In the genomic region with DNA sequence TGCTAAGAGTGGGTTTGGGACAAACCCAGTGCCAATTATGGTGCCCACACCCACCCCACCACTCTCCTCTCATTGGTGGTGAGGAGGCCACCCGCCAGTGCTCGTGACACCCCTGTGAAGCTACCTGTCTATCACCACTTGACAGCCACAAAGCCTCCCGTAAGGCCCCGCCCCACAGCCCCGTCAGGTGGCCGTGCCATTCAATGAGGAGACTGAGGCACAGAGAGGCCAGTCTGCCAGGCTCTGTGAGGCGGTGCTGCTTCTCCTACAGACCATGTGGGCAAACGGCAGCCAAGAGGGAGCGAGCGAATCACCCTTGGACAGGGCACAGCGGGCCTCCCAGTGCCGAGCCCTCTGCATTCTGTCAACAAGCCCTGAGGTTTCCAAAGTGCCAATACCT, we compare ENCODE assay signal across 14 cellular contexts. TPM values are rescaled to one million over a fixed set of nuclear protein-coding genes. Genes with fewer than 3 reads are reported as not detected.
A peak's percentile ranks its signal among the peaks of the same experiment; 100 is the strongest.
DNase-seq lines count a peak whose midpoint lies in the region; TF ChIP-seq lines count a peak whose summit lies in the region.
"Had no signal": no experiment of that assay in that cellular context is flagged by ENCODE, and none has a peak within 500 bp of the region (broad histone marks: within the 10 kb centered on the region; RNA-seq: fewer than 3 reads in every experiment).

No MANE protein-coding gene starts in this region.

- H3K4me1 ChIP-seq in ACC112 (ENCODE audit: control insufficient read depth, insufficient read depth, low read length, unreplicated experiment) (peaks cover 71% of the 10 kb centered on the region), GM23248 (ENCODE audit: insufficient read depth) (peaks cover 44% of the 10 kb centered on the region), muscle layer of colon (ENCODE audit: insufficient read depth, low read length) (peaks cover 12% of the 10 kb centered on the region)

- peaks cover 13% of the 10 kb centered on the region; the same call in 1 of the 2 replicates for H3F3A ChIP-seq in GM23248 (ENCODE audit: insufficient read depth)

- no peaks in the 10 kb centered on the region for H4K20me1 ChIP-seq in GM23248 (ENCODE audit: insufficient read depth)

- H2AFZ ChIP-seq in ACC112 (ENCODE audit: low read length, unreplicated experiment) (no peak overlapping the region), GM23248 (no peak overlapping the region)

- H3K27ac ChIP-seq in ACC112 (ENCODE audit: low read depth, low read length) (no peak overlapping the region), GM23248 (no peak overlapping the region), cingulate gyrus (ENCODE audit: low read depth, low read length) (peak overlapping the region; percentile 39), muscle layer of colon (ENCODE audit: low read depth, low read length) (peak overlapping the region; percentile 9), brain microvascular endothelial cell (no peak overlapping the region)

- DNase-seq in GM23248 (peak; percentile 8), DMS79 treated with DMSO at 0.1 percent for 48 hours (lab: John Stamatoyannopoulos, UW) (no peak), brain microvascular endothelial cell (no peak), NCI-H2227 treated with DMSO at 0.1 percent for 48 hours (lab: John Stamatoyannopoulos, UW) (no peak), A172 (ENCODE audit: low spot score) (no peak)
- DNase-seq: AML-193, dermis blood vessel endothelial cell, GDM1, NCI-H2107 had no signal

- in situ Hi-C loops in GM23248 (cut with MboI), result no loop called here
- in situ Hi-C loops in brain microvascular endothelial cell (cut with HindIII; ENCODE audit: low pct_ligation_motif_present, low sequenced_read_pairs), result no loop called here

- H3K36me3 ChIP-seq in ACC112 (ENCODE audit: insufficient read depth, low read length), result no peaks in the 10 kb centered on the region
- H3K36me3 ChIP-seq in GM23248 (ENCODE audit: low read depth), result no peaks in the 10 kb centered on the region
- no peaks in the 10 kb centered on the region for H3K36me3 ChIP-seq in muscle layer of colon (ENCODE audit: insufficient read depth, low read length)
- H3K36me3 ChIP-seq in brain microvascular endothelial cell (replicated peaks), result no peaks in the 10 kb centered on the region
- H3K36me3 ChIP-seq: gastroesophageal sphincter had no signal

- TF ChIP-seq CTCF in brain microvascular endothelial cell (IDR thresholded peaks at IDR 0.05; ENCODE audit: low read depth, low read length, missing control alignments), result no peak

- H3K9me2 ChIP-seq in GM23248 (ENCODE audit: insufficient read depth), result no peaks in the 10 kb centered on the region

- H3K27me3 ChIP-seq in ACC112 (ENCODE audit: insufficient read depth, low read length) (no peaks in the 10 kb centered on the region), GM23248 (replicated peaks; ENCODE audit: insufficient read depth) (no peaks in the 10 kb centered on the region), muscle layer of colon (ENCODE audit: control insufficient read depth in 1 of 2, insufficient read depth in 2 of 2, low read length in 2 of 2) (no peaks in the 10 kb centered on the region), brain microvascular endothelial cell (replicated peaks) (no peaks in the 10 kb centered on the region)
- H3K27me3 ChIP-seq: gastroesophageal sphincter had no signal

- no peaks in the 10 kb centered on the region for H3K79me2 ChIP-seq in ACC112 (ENCODE audit: control insufficient read depth, insufficient read depth, low read length, unreplicated experiment)
- no peaks in the 10 kb centered on the region for H3K79me2 ChIP-seq in GM23248 (ENCODE audit: insufficient read depth)

- H3K9ac ChIP-seq in GM23248, result no peak overlapping the region
- no peak overlapping the region for H3K9ac ChIP-seq in muscle layer of colon (ENCODE audit: low read length)

- H3K9me3 ChIP-seq in GM23248 (ENCODE audit: low read depth) (no peaks in the 10 kb centered on the region), muscle layer of colon (ENCODE audit: low read length) (no peaks in the 10 kb centered on the region)
- H3K9me3 ChIP-seq: gastroesophageal sphincter had no signal

- H3K4me3 ChIP-seq in ACC112 (ENCODE audit: low read depth, low read length) (0 out of 2 replicates have a peak overlapping the region, but pooled peaks have one; percentile 51), GM23248 (no peak overlapping the region), muscle layer of colon (ENCODE audit: low read depth in 1 of 2, low read length in 2 of 2) (peak overlapping the region in 1 of 2 donors; percentile 12), brain microvascular endothelial cell (ENCODE audit: low read depth, low read length) (no peak overlapping the region)
- H3K4me3 ChIP-seq: lung had no signal

- peak overlapping the region; percentile 40 for H3K4me2 ChIP-seq in GM23248 (ENCODE audit: unreplicated experiment)

- WGBS in GM23248 (ENCODE audit: low coverage in 1 of 2, low lambda C conversion rate in 2 of 2, missing lambda C conversion rate in 2 of 2), 2 experiments, result 73 to 76% methylated on average over 12 of the region's 12 CpGs

RNA-seq across cellular contexts. Expression of gene IQSEC1, which starts 53.5 kb away (rescaled TPM):
- total RNA-seq in GM23248 (2014; rRNA removed; shearing (Covaris generic)), result 21.2 and 21.6 TPM in 2 replicates
- 5.1 and 5.2 TPM in 2 replicates for polyA plus RNA-seq in GM23248 (2016; fragmentation: Nextera tagmentation; extraction: Ambion mirVana)
- total RNA-seq in A172 (2014; rRNA removed; shearing (Covaris generic)), result 22.5 and 25.8 TPM in 2 replicates

Comparison
In these comparisons a context has a peak if more than half of its experiments do, and no peak if none do; other contexts are left out.
1. H3K27ac ChIP-seq: peak in cingulate gyrus (single experiment) and muscle layer of colon (single experiment); none in ACC112 (single experiment), GM23248 (single experiment) and brain microvascular endothelial cell (single experiment).